In genomic region chr2:217055624-217056023, GRCh38 we compare ENCODE assay signal across 22 cellular contexts.
DNase-seq lines count a peak whose midpoint lies in the region; TF ChIP-seq lines count a peak whose summit lies in the region.
"Had no signal": no experiment of that assay in that cellular context is flagged by ENCODE, and none has a peak within 500 bp of the region (broad histone marks: within the 10 kb centered on the region; RNA-seq: fewer than 3 reads in every experiment).

No MANE protein-coding gene starts in this region.

- no peak overlapping the region for H3K27ac Mint-ChIP-seq in chondrocyte (ENCODE audit: unreplicated experiment)
- H3K27ac Mint-ChIP-seq: CD14-positive monocyte had no signal

- peaks cover 5 to 52% (median 36%) of the 10 kb centered on the region in 10 experiments; a peak in 19 of 20 replicates for H3K4me1 ChIP-seq in BLaER1 treated with 17β-estradiol and CSF1 and Interleukin-3, amounts not matched to agents 10 nM and 100 nM
- peaks cover 13 to 46% of the 10 kb centered on the region in 2 donors for H3K4me1 ChIP-seq in ascending aorta

- no peaks in the 10 kb centered on the region for H4K20me1 ChIP-seq in BLaER1 treated with 17β-estradiol and CSF1 and Interleukin-3, amounts not matched to agents 10 nM and 100 nM

- H3K9me3 Mint-ChIP-seq in chondrocyte (ENCODE audit: low read depth) = no peaks in the 10 kb centered on the region

- no peak overlapping the region for H3K9ac ChIP-seq in BLaER1 treated with 17β-estradiol and CSF1 and Interleukin-3, amounts not matched to agents 10 nM and 100 nM

- no peaks in the 10 kb centered on the region for H3K36me3 Mint-ChIP-seq in chondrocyte (ENCODE audit: low read depth)
- H3K36me3 Mint-ChIP-seq: CD14-positive monocyte had no signal

- DNase-seq in NCI-H1105 (lab: John Stamatoyannopoulos, UW) (peak; percentile 8), NCI-H1105 treated with DMSO at 0.1 percent for 48 hours (lab: John Stamatoyannopoulos, UW) (no peak), NCI-H748 (lab: John Stamatoyannopoulos, UW; ENCODE audit: unreplicated experiment) (peak; percentile 75), ascending aorta (ENCODE audit: low spot score in 2 of 2) (no peak), SKM-1 (lab: John Stamatoyannopoulos, UW; ENCODE audit: unreplicated experiment) (no peak), chondrocyte (ENCODE audit: low spot score) (no peak), NCI-H187 (lab: John Stamatoyannopoulos, UW) (no peak)
- DNase-seq: AML-193, H7, KG1, NCI-H1092, NCI-H1694, NCI-H226, NCI-H526 treated with DMSO at 0.1 percent for 48 hours, PC-9, RPMI8226, SHP77, T-helper 2 cell had no signal

- H3K36me3 ChIP-seq in BLaER1 treated with 17β-estradiol and CSF1 and Interleukin-3, amounts not matched to agents 10 nM and 100 nM = no peaks in the 10 kb centered on the region
- no peaks in the 10 kb centered on the region for H3K36me3 ChIP-seq in ascending aorta

- no peak overlapping the region for H3K4me3 Mint-ChIP-seq in chondrocyte (ENCODE audit: unreplicated experiment)
- H3K4me3 Mint-ChIP-seq: CD14-positive monocyte had no signal

- H3K27ac ChIP-seq in BLaER1 treated with 17β-estradiol and CSF1 and Interleukin-3, amounts not matched to agents 10 nM and 100 nM = no peak overlapping the region
- peak overlapping the region; percentile 78 to 89 for H3K27ac ChIP-seq in ascending aorta
- H3K27ac ChIP-seq: HL-60, PC-9, SK-N-MC had no signal

- peak overlapping the region in 9 of 11 experiments; percentile 19 to 52 (median 26); a peak in 10 of 22 replicates for H3K4me2 ChIP-seq in BLaER1 treated with 17β-estradiol and CSF1 and Interleukin-3, amounts not matched to agents 10 nM and 100 nM
- H3K4me2 ChIP-seq: PC-9 had no signal

- no peak for TF ChIP-seq CTCF in ascending aorta (IDR thresholded peaks at IDR 0.05)
- TF ChIP-seq CTCF in chondrocyte (IDR thresholded peaks at IDR 0.05) = no peak

- intact Hi-C loops in ascending aorta (cut with DNase I) = no loop called here

- H3K4me3 ChIP-seq in BLaER1 treated with 17β-estradiol and CSF1 and Interleukin-3, amounts not matched to agents 10 nM and 100 nM = no peak overlapping the region
- H3K4me3 ChIP-seq in ascending aorta = no peak overlapping the region
- H3K4me3 ChIP-seq: PC-9, SK-N-MC had no signal

- H3K27me3 Mint-ChIP-seq in chondrocyte (ENCODE audit: low read depth) = no peaks in the 10 kb centered on the region

- no peaks in the 10 kb centered on the region for H3K27me3 ChIP-seq in BLaER1 treated with 17β-estradiol and CSF1 and Interleukin-3, amounts not matched to agents 10 nM and 100 nM
- no peaks in the 10 kb centered on the region for H3K27me3 ChIP-seq in ascending aorta

- peaks cover 55% of the 10 kb centered on the region for H3K4me1 Mint-ChIP-seq in chondrocyte (ENCODE audit: low read depth)
- H3K4me1 Mint-ChIP-seq: CD14-positive monocyte had no signal

- peaks cover 0 to 11% (median 4%) of the 10 kb centered on the region in 11 experiments; a peak in 7 of 22 replicates for H3K9me3 ChIP-seq in BLaER1 treated with 17β-estradiol and CSF1 and Interleukin-3, amounts not matched to agents 10 nM and 100 nM (replicated peaks in 1 of 11)
- no peaks in the 10 kb centered on the region for H3K9me3 ChIP-seq in ascending aorta

Comparison
In these comparisons a context has a peak if more than half of its experiments do, and no peak if none do; other contexts are left out.
1. DNase-seq: peak in NCI-H1105 (single experiment) and NCI-H748 (single experiment); none in NCI-H1105 treated with DMSO at 0.1 percent for 48 hours (single experiment), ascending aorta (0 of 2), SKM-1 (single experiment), chondrocyte (single experiment) and NCI-H187 (0 of 2).
2. H3K27ac ChIP-seq: peak in ascending aorta (2 of 2); none in BLaER1 treated with 17β-estradiol and CSF1 and Interleukin-3, amounts not matched to agents 10 nM and 100 nM (0 of 11).